34 cellular contexts compared by ENCODE assay signal in genomic region chr10:27426948-27427467, GRCh38.
"Had no signal": no experiment of that assay in that cellular context is flagged by ENCODE, and none has a peak within 500 bp of the region (broad histone marks: within the 10 kb centered on the region; RNA-seq: fewer than 3 reads in every experiment).

No MANE protein-coding gene starts in this region.

- H3K27ac ChIP-seq: brain microvascular endothelial cell, cardiac muscle cell, colonic mucosa, esophagus muscularis mucosa, foreskin keratinocyte, gastrocnemius medialis, heart left ventricle, WERI-Rb-1 had no signal

- ATAC-seq: activated CD4-positive, CD25-positive, alpha-beta regulatory T cell treated with anti-CD3 and anti-CD28 coated beads, Interleukin-2, amount 50 U/mL, for 24 hours; activated CD8-positive, alpha-beta T cell treated with anti-CD3 and anti-CD28 coated beads for 36 hours; activated T-cell treated with anti-CD3 and anti-CD28 coated beads, Interleukin-2, amount 50 U/mL, for 4 hours; activated T-helper 17 cell treated with anti-CD3 and anti-CD28 coated beads, Interleukin-2, amount 50 U/mL, for 72 hours; foreskin keratinocyte; gastrocnemius medialis; heart left ventricle; T-helper 17 cell had no signal

- H3K4me1 ChIP-seq: colonic mucosa, esophagus muscularis mucosa, foreskin keratinocyte, gastrocnemius medialis, heart left ventricle had no signal

- H3K4me3 ChIP-seq: cardiac muscle cell, colonic mucosa, esophagus muscularis mucosa, gastrocnemius medialis, heart left ventricle had no signal

- H3K36me3 ChIP-seq: brain microvascular endothelial cell, cardiac muscle cell, colonic mucosa, esophagus muscularis mucosa, gastrocnemius medialis, heart left ventricle, WERI-Rb-1 had no signal

- H3K9me3 ChIP-seq: colonic mucosa, esophagus muscularis mucosa, gastrocnemius medialis had no signal

- DNase-seq: activated B cell treated with CpG ODN at 0.5 μM for 24 hours; activated CD4-positive, alpha-beta T cell treated with anti-CD3 and anti-CD28 coated beads for 48 hours; activated CD4-positive, alpha-beta T cell treated with anti-CD3 and anti-CD28 coated beads, Interleukin-2, amount 50 U/mL, for 1 hour; activated CD4-positive, alpha-beta T cell treated with anti-CD3 and anti-CD28 coated beads, Interleukin-2, amount 50 U/mL, for 48 hours; activated CD8-positive, alpha-beta memory T cell treated with anti-CD3 and anti-CD28 coated beads for 24 hours; activated CD8-positive, alpha-beta T cell treated with anti-CD3 and anti-CD28 coated beads for 36 hours; activated effector memory CD4-positive, alpha-beta T cell treated with Interleukin-2 at 50 U/mL for 16 hours; activated gamma-delta T cell treated with Interleukin-2 at 50 U/mL for 16 hours; activated naive CD4-positive, alpha-beta T cell treated with anti-CD3 and anti-CD28 coated beads, Interleukin-2, amount 50 U/mL, for 16 hours; activated naive CD4-positive, alpha-beta T cell treated with Interleukin-2 at 50 U/mL for 16 hours; activated T-cell treated with anti-CD3 and anti-CD28 coated beads, Interleukin-2, amount 50 U/mL, for 4 hours; amniotic stem cell; anterior cingulate cortex; brain microvascular endothelial cell; central memory CD4-positive, alpha-beta T cell; cerebellar nuclear complex; colonic mucosa; effector CD8-positive, alpha-beta T cell; erythroblast; foreskin keratinocyte; gastrocnemius medialis; glutamatergic neuron; heart left ventricle; T-helper 1 cell; T-helper 17 cell; T1000; WERI-Rb-1 had no signal

- H3K27me3 ChIP-seq: brain microvascular endothelial cell, cardiac muscle cell, colonic mucosa, esophagus muscularis mucosa, foreskin keratinocyte, gastrocnemius medialis, heart left ventricle had no signal

- FAIRE-seq: astrocyte, endometrium, endothelial cell of umbilical vein had no signal
